Comparison of ENCODE assay signal across 12 cellular contexts in the genomic region with DNA sequence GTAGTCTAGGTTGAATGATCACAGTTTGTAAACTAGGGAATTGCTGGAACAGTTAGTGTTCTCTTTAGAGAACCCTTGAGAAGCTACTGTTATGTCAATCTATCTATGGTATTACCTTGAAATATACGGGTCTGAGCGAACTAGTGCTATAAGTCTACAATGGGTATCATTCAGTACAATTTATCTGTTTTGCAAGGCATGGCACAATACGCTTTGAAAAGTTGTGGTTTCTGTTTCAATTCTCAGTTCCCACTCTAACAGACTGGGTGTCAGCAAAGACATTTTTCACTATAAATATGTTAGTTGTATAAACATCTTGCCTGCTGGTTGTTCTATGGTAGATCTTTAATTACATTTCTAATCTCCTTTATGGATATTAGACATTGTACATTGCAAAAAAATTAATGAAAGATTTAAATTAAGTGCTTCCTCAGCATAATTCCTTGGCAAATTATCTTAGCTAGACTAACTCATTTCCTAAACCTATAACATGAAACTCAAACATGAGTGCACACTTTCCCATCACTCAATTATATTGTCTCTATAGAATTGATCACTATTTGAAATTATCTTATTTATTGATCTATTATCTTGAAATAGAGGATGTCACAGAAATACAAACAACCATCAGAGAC. TPM values are rescaled to one million over a fixed set of nuclear protein-coding genes. Genes with fewer than 3 reads are reported as not detected.
DNase-seq lines count a peak whose midpoint lies in the region; ATAC-seq, FAIRE-seq and TF ChIP-seq lines count a peak whose summit lies in the region.
"Had no signal": no experiment of that assay in that cellular context is flagged by ENCODE, and none has a peak within 500 bp of the region (broad histone marks: within the 10 kb centered on the region; RNA-seq: fewer than 3 reads in every experiment).

No MANE protein-coding gene starts in this region.

- no peak overlapping the region for H3K9ac ChIP-seq in OCI-LY3 (ENCODE audit: low read length)

- ATAC-seq in GM18519 (IDR thresholded peaks at IDR 0.05; ENCODE audit: low FRiP score, unreplicated experiment) (peak; percentile 100), GM21526 (IDR thresholded peaks at IDR 0.05; ENCODE audit: low FRiP score, unreplicated experiment) (peak; percentile 100), HG03097 (IDR thresholded peaks at IDR 0.05; ENCODE audit: low FRiP score, unreplicated experiment) (peak; percentile 100)

- H2AFZ ChIP-seq in OCI-LY3 (ENCODE audit: low read depth, low read length): no peak overlapping the region

- TF ChIP-seq EP300 in tibial nerve (IDR thresholded peaks at IDR 0.05): no peak

- no peaks in the 10 kb centered on the region for H3K27me3 ChIP-seq in OCI-LY3 (ENCODE audit: low read depth, low read length)
- H3K27me3 ChIP-seq in tibial nerve: no peaks in the 10 kb centered on the region

- TF ChIP-seq CTCF in OCI-LY3 (IDR thresholded peaks at IDR 0.05; ENCODE audit: low read depth, low read length): no peak
- no peak for TF ChIP-seq CTCF in tibial nerve (IDR thresholded peaks at IDR 0.05)

- H3K4me2 ChIP-seq in OCI-LY3 (ENCODE audit: low read length): peak overlapping the region; percentile 49

- 68 to 77% methylated on average over 3 of the region's 3 CpGs for WGBS in tibial nerve, 2 donors

- TF ChIP-seq POLR2A in tibial nerve (IDR thresholded peaks at IDR 0.05): no peak

- peak overlapping the region; percentile 24; the same call in 1 of the 2 replicates for H3K4me3 ChIP-seq in OCI-LY3 (ENCODE audit: low read length)
- H3K4me3 ChIP-seq in tibial nerve: no peak overlapping the region

- H4K20me1 ChIP-seq in OCI-LY3 (ENCODE audit: insufficient read depth, low read length): no peaks in the 10 kb centered on the region

- no peak for FAIRE-seq in HTR-8/SVneo (lab: Jason Lieb, UNC)

- H3K4me1 ChIP-seq in OCI-LY3 (ENCODE audit: low read length) (peaks cover 12% of the 10 kb centered on the region), tibial nerve (peaks cover 0 to 3% (median 0%) of the 10 kb centered on the region in 4 donors)

- DNase-seq in tibial nerve (ENCODE audit: low spot score in 2 of 2): no peak
- no peak for DNase-seq in HTR-8/SVneo (ENCODE audit: insufficient read length, low spot score)
- DNase-seq in DMS114 treated with DMSO at 0.1 percent for 48 hours (lab: John Stamatoyannopoulos, UW; ENCODE audit: unreplicated experiment): no peak
- no peak for DNase-seq in NCI-H2196 (lab: John Stamatoyannopoulos, UW; ENCODE audit: unreplicated experiment)
- DNase-seq: amygdala; CD4-positive, alpha-beta memory T cell; stimulated activated CD4-positive, alpha-beta T cell treated with anti-CD3 and anti-CD28 coated beads, Interleukin-2, amount 100 ng/mL, for 24 hours had no signal

- H3K27ac ChIP-seq in OCI-LY3 (ENCODE audit: low read length) (no peak overlapping the region), tibial nerve (no peak overlapping the region)

- H3K36me3 ChIP-seq in OCI-LY3 (replicated peaks; ENCODE audit: low read depth, low read length) (no peaks in the 10 kb centered on the region), tibial nerve (no peaks in the 10 kb centered on the region)

- H3K9me3 ChIP-seq in OCI-LY3 (ENCODE audit: insufficient read depth, low read length): no peaks in the 10 kb centered on the region
- H3K9me3 ChIP-seq in tibial nerve: peaks cover 0 to 13% (median 0%) of the 10 kb centered on the region in 4 donors

- no peaks in the 10 kb centered on the region for H3K79me2 ChIP-seq in OCI-LY3 (ENCODE audit: low read length)

RNA-seq across cellular contexts. Expression of a gene that starts 24.9 kb away (rescaled TPM):
- total RNA-seq in tibial nerve: not detected
- total RNA-seq: CD4-positive, alpha-beta memory T cell; subcutaneous adipose tissue had no signal
